In genomic region chr1:28243685-28244439, GRCh38 we compare ENCODE assay signal across 10 cellular contexts. TPM values are rescaled to one million over a fixed set of nuclear protein-coding genes. Genes with fewer than 3 reads are reported as not detected.
A peak's percentile ranks its signal among the peaks of the same experiment; 100 is the strongest.
DNase-seq lines count a peak whose midpoint lies in the region; ATAC-seq, FAIRE-seq and TF ChIP-seq lines count a peak whose summit lies in the region.
"Had no signal": no experiment of that assay in that cellular context is flagged by ENCODE, and none has a peak within 500 bp of the region (broad histone marks: within the 10 kb centered on the region; RNA-seq: fewer than 3 reads in every experiment).

No MANE protein-coding gene starts in this region.

- ATAC-seq in GM12878 = no peak
- no peak for ATAC-seq in GM18505 (IDR thresholded peaks at IDR 0.05; ENCODE audit: unreplicated experiment)

- DNase-seq in CD14-positive monocyte (ENCODE audit: low spot score) = no peak
- DNase-seq in GM12878 (ENCODE audit: low read depth, low spot score) = no peak
- DNase-seq in mesenchymal stem cell = no peak
- no peak for DNase-seq in NCI-H345 (lab: John Stamatoyannopoulos, UW)
- no peak for DNase-seq in SW480 (ENCODE audit: low spot score)
- DNase-seq in retina = no peak
- DNase-seq: DMS153, NCI-H446 had no signal

- TF ChIP-seq EP300 in GM12878 (IDR thresholded peaks at IDR 0.05; ENCODE audit: borderline replicate concordance in 1 of 2, control insufficient read depth in 1 of 2, low read depth in 2 of 2, low read length in 2 of 2) = no peak

- no peak overlapping the region for H3K14ac ChIP-seq in mesenchymal stem cell (ENCODE audit: low read length in 2 of 2)

- TF ChIP-seq CTCF in CD14-positive monocyte (IDR thresholded peaks at IDR 0.05) (no peak), HEK293 (tag by site-specific recombination; IDR thresholded peaks at IDR 0.05) (no peak), GM12878 (IDR thresholded peaks at IDR 0.05 in 2 of 3, conservative IDR thresholded peaks at IDR 0.05 in 1 of 3; ENCODE audit: control insufficient read depth in 2 of 3, extremely low read depth in 1 of 3, insufficient read depth in 1 of 3, low read depth in 3 of 3, low read length in 3 of 3) (no peak)

- no peak overlapping the region for H3K4me3 ChIP-seq in HEK293 (ENCODE audit: low read depth, low read length)
- peak overlapping the region; percentile 46; the same call in 1 of the 2 replicates for H3K4me3 ChIP-seq in GM12878
- no peak overlapping the region for H3K4me3 ChIP-seq in mesenchymal stem cell (ENCODE audit: insufficient read depth in 1 of 2, low read depth in 1 of 2, low read length in 2 of 2)

- TF ChIP-seq RAD21 in GM12878 (IDR thresholded peaks at IDR 0.05; ENCODE audit: insufficient read depth, low read depth, low read length) = no peak

- H3K4me2 ChIP-seq in GM12878 (ENCODE audit: control insufficient read depth, insufficient read depth) = peak overlapping the region; percentile 58
- H3K4me2 ChIP-seq in mesenchymal stem cell (ENCODE audit: low read length, poor library complexity, severe bottlenecking) = no peak overlapping the region

- no peak overlapping the region for H2BK12ac ChIP-seq in mesenchymal stem cell (ENCODE audit: low read length in 2 of 2)

- H4K91ac ChIP-seq in mesenchymal stem cell (ENCODE audit: low read length) = no peak overlapping the region

- peaks cover 10% of the 10 kb centered on the region for H3K79me2 ChIP-seq in GM12878 (ENCODE audit: control insufficient read depth, insufficient read depth, low read length)

- H4K20me1 ChIP-seq in GM12878 (ENCODE audit: control insufficient read depth, insufficient read depth) = no peaks in the 10 kb centered on the region

- peaks cover 0 to 2% (median 0%) of the 10 kb centered on the region in 3 donors for H3K27me3 Mint-ChIP-seq in CD14-positive monocyte (ENCODE audit: low read depth in 3 of 3)

- H2AFZ ChIP-seq in GM12878 (ENCODE audit: control insufficient read depth, low read depth, low read length) = no peak overlapping the region
- no peak overlapping the region for H2AFZ ChIP-seq in mesenchymal stem cell (ENCODE audit: low read depth, low read length)

- FAIRE-seq in GM12878 (lab: Jason Lieb, UNC) = no peak

- intact Hi-C loops in CD14-positive monocyte (cut with micrococcal nuclease) = no loop called here
- intact Hi-C loops in GM12878 (cut with micrococcal nuclease; ENCODE audit: unreplicated experiment) = loop anchor here (2.0 to 10.0 kb wide), 3 partner anchors 71 to 469 kb away; partner anchors contain the start of genes STX12 and THEMIS2

- H3K4me1 Mint-ChIP-seq in CD14-positive monocyte = peaks cover 42% of the 10 kb centered on the region

- CTCF ChIA-PET in HEK293 (lab: Yijun Ruan, JAX) = no interaction called here
- CTCF ChIA-PET in GM12878 (lab: Yijun Ruan, JAX) = interaction anchor here (0.6 to 3.2 kb wide), 5 partner anchors 8 to 620 kb away, joined by 3 to 27 read pairs (median 3); partner anchors contain the start of genes ATP5IF1 and YTHDF2

- no peaks in the 10 kb centered on the region for H3K79me1 ChIP-seq in mesenchymal stem cell (replicated peaks; ENCODE audit: low read length, poor library complexity, severe bottlenecking)

- no peak overlapping the region for H2BK120ac ChIP-seq in mesenchymal stem cell (ENCODE audit: low read depth, low read length)

- H3K4me1 ChIP-seq in HEK293 (ENCODE audit: control insufficient read depth, insufficient read depth, low read length) = peaks cover 9% of the 10 kb centered on the region; the same call in 1 of the 2 replicates
- peaks cover 53% of the 10 kb centered on the region for H3K4me1 ChIP-seq in GM12878 (ENCODE audit: control insufficient read depth, insufficient read depth, low read length)
- H3K4me1 ChIP-seq in mesenchymal stem cell (ENCODE audit: control insufficient read depth, insufficient read depth, low read depth, low read length) = peaks cover 14% of the 10 kb centered on the region

- SMC1A ChIA-PET in GM12878 (lab: Charles Lee; ENCODE audit: uncharacterized antibody, unreplicated experiment) = interaction anchor here (0.5 to 9.7 kb wide), 9 partner anchors 9 to 801 kb away, joined by 3 to 84 read pairs (median 3); partner anchors contain the start of genes ATP5IF1 and DNAJC8

- H3K36me3 ChIP-seq in HEK293 (ENCODE audit: control insufficient read depth in 2 of 2, insufficient read depth in 1 of 2, low read length in 2 of 2) (peaks cover 0 to 24% of the 10 kb centered on the region in 2 experiments; a peak in 1 of 3 replicates), GM12878 (ENCODE audit: control insufficient read depth in 2 of 2, insufficient read depth in 2 of 2, low read length in 1 of 2) (no peaks in the 10 kb centered on the region; a peak in 1 of 4 replicates), mesenchymal stem cell (ENCODE audit: control insufficient read depth in 1 of 2, insufficient read depth in 2 of 2, low read depth in 1 of 2, low read length in 2 of 2) (peaks cover 0 to 8% of the 10 kb centered on the region in 2 experiments)

- POLR2A ChIA-PET in HEK293 (lab: Yijun Ruan, JAX) = interaction anchor here (0.6 to 3.7 kb wide), 2 partner anchors 8 to 337 kb away, joined by 5 to 19 read pairs; partner anchors contain the start of gene ATP5IF1
- POLR2A ChIA-PET in GM12878 (lab: Charles Lee) = interaction anchor here (0.5 to 7.6 kb wide), 8 partner anchors 8 to 190 kb away, joined by 3 to 125 read pairs (median 4); partner anchors contain the start of genes ATP5IF1, MED18 and SESN2

- H3K9me3 ChIP-seq in HEK293 (ENCODE audit: control insufficient read depth, insufficient read depth, low read depth, low read length) (no peaks in the 10 kb centered on the region), GM12878 (replicated peaks; ENCODE audit: control insufficient read depth, insufficient read depth, low read length) (no peaks in the 10 kb centered on the region), mesenchymal stem cell (ENCODE audit: control insufficient read depth, low read length) (no peaks in the 10 kb centered on the region)

- no peak for TF ChIP-seq POLR2A in GM12878 (IDR thresholded peaks at IDR 0.05; ENCODE audit: low read depth, low read length)
- no peak for TF ChIP-seq POLR2A in GM18505 (IDR thresholded peaks at IDR 0.05; ENCODE audit: borderline replicate concordance, extremely low read depth, insufficient read depth, insufficient read length)

- peak overlapping the region in 6 of 7 donors; percentile 21 to 87 (median 71) for H3K27ac Mint-ChIP-seq in CD14-positive monocyte

- no peak overlapping the region for H3K23ac ChIP-seq in mesenchymal stem cell (ENCODE audit: low read length in 2 of 2)

- in situ Hi-C loops in GM12878 (cut with MboI) = no loop called here

- WGBS in GM12878 (ENCODE audit: insufficient coverage, insufficient replicate concordance, low lambda C conversion rate, missing lambda C conversion rate) = 71% methylated on average over 3 of the region's 3 CpGs
- 94% methylated on average over 3 of the region's 3 CpGs for WGBS in mesenchymal stem cell

- H3K27ac ChIP-seq in HEK293 (ENCODE audit: extremely low read depth, low read depth, low read length) (no peak overlapping the region), GM12878 (ENCODE audit: control insufficient read depth, insufficient read depth) (peak overlapping the region; percentile 85), mesenchymal stem cell (ENCODE audit: low read length, poor library complexity, severe bottlenecking) (peak overlapping the region; percentile 48)

- no peak overlapping the region for H3K4ac ChIP-seq in mesenchymal stem cell (ENCODE audit: low read depth in 1 of 2, low read length in 2 of 2)

- no peak overlapping the region for H3K4me3 Mint-ChIP-seq in CD14-positive monocyte

- no peak overlapping the region for H2BK5ac ChIP-seq in mesenchymal stem cell (ENCODE audit: low read depth, low read length, poor library complexity, severe bottlenecking)

- H4K8ac ChIP-seq in mesenchymal stem cell (ENCODE audit: low read length) = no peak overlapping the region

- H2AK5ac ChIP-seq in mesenchymal stem cell (ENCODE audit: low read length, severe bottlenecking) = no peak overlapping the region

- H3K27me3 ChIP-seq in GM12878 (replicated peaks in 1 of 2; ENCODE audit: control insufficient read depth in 2 of 2, insufficient read depth in 2 of 2, low read length in 1 of 2) (no peaks in the 10 kb centered on the region), mesenchymal stem cell (ENCODE audit: control insufficient read depth in 1 of 2, insufficient read depth in 1 of 2, low read length in 2 of 2) (no peaks in the 10 kb centered on the region)

- H3K9ac ChIP-seq in GM12878 (ENCODE audit: control insufficient read depth, insufficient read depth, low read length) (peak overlapping the region; percentile 88), mesenchymal stem cell (ENCODE audit: low read length) (no peak overlapping the region)

- no TSS peak for BruUV-seq in GM12878 (replicated peaks; lab: Mats Ljungman, UMichigan)

- H3K9me3 Mint-ChIP-seq in CD14-positive monocyte = no peaks in the 10 kb centered on the region

- H3K18ac ChIP-seq in mesenchymal stem cell (ENCODE audit: low read depth in 1 of 2, low read length in 2 of 2) = no peak overlapping the region

- H3K36me3 Mint-ChIP-seq in CD14-positive monocyte = peaks cover 2 to 4% of the 10 kb centered on the region in 2 donors

- RAD21 ChIA-PET in GM12878 (lab: Charles Lee; ENCODE audit: unreplicated experiment) = interaction anchor here (0.7 to 4.9 kb wide), 9 partner anchors 8 to 158 kb away, joined by 3 to 54 read pairs (median 4); partner anchors contain the start of genes ATP5IF1 and PTAFR

- no peak overlapping the region for H2BK15ac ChIP-seq in mesenchymal stem cell (ENCODE audit: low read depth, poor library complexity, severe bottlenecking)

RNA-seq across cellular contexts. Expression of gene ATP5IF1, which starts 7.9 kb away (rescaled TPM):
- polyA plus RNA-seq in CD14-positive monocyte (100 to 1,000 TPM; 296 to 339 TPM), GM12878 (2011; rRNA removed) (279 and 352 TPM in 2 replicates), GM12878 (2014; fragmentation: Illumina TruSeq; extraction: Trizol) (146 and 253 TPM in 2 replicates), GM12878 (2014; fragmentation: Nextera tagmentation; extraction: Ambion mirVana) (100 to 1,000 TPM; 296 to 883 TPM), GM12878 (2014; rRNA removed) (892 and 1,008 TPM in 2 replicates), GM12878 (2016; fragmentation: Nextera tagmentation; extraction: Ambion mirVana) (1,000 to 10,000 TPM; 1,209 to 1,210 TPM)
- total RNA-seq in GM12878 (2013; cell fraction: nucleolus; rRNA removed) = 29.9 and 31.3 TPM in 2 replicates
- total RNA-seq in GM12878 (2014; rRNA removed) (515 and 527 TPM in 2 replicates), GM12878 (2014; rRNA removed; fragmentation: Illumina TruSeq; extraction: Trizol) (256 and 286 TPM in 2 replicates), GM12878 (2021) (314 and 320 TPM in 2 replicates)
- polyA plus RNA-seq in GM12878 (2011; ENCODE audit: low read depth) = 210 TPM
- polyA plus RNA-seq in GM12878 (2011; cell fraction: cytosol; rRNA removed) = 259 and 347 TPM in 2 replicates
- polyA plus RNA-seq in GM12878 (2011; cell fraction: nucleus; rRNA removed) = 205 and 266 TPM in 2 replicates
- polyA plus RNA-seq in GM12878 (2012) = 407 and 585 TPM in 2 replicates
- 45.1 and 56.3 TPM in 2 replicates for polyA minus RNA-seq in GM12878 (2011; rRNA and poly(A)+ RNA removed)
- 40.3 and 46.8 TPM in 2 replicates for polyA minus RNA-seq in GM12878 (2011; cell fraction: cytosol; rRNA and poly(A)+ RNA removed)
- polyA minus RNA-seq in GM12878 (2011; cell fraction: nucleus; rRNA and poly(A)+ RNA removed) = 29.7 and 52.8 TPM in 2 replicates
- polyA plus RNA-seq in mesenchymal stem cell (2013, experiment 1 of 2) = 410 TPM
- polyA plus RNA-seq in mesenchymal stem cell (2013, experiment 2 of 2) = 423 TPM

RNA-seq across cellular contexts. Expression of gene DNAJC8, which starts 11.0 kb away (rescaled TPM):
- polyA plus RNA-seq in CD14-positive monocyte (100 to 1,000 TPM; 113 to 118 TPM), GM12878 (2011; rRNA removed) (137 and 176 TPM in 2 replicates), GM12878 (2014; fragmentation: Illumina TruSeq; extraction: Trizol) (251 and 323 TPM in 2 replicates), GM12878 (2014; fragmentation: Nextera tagmentation; extraction: Ambion mirVana) (100 to 1,000 TPM; 209 to 296 TPM), GM12878 (2014; rRNA removed) (95.0 and 106 TPM in 2 replicates), GM12878 (2016; fragmentation: Nextera tagmentation; extraction: Ambion mirVana) (100 to 1,000 TPM; 149 to 155 TPM)
- total RNA-seq in GM12878 (2013; cell fraction: nucleolus; rRNA removed) = 26.2 and 27.8 TPM in 2 replicates
- total RNA-seq in GM12878 (2014; rRNA removed) (91.2 and 109 TPM in 2 replicates), GM12878 (2014; rRNA removed; fragmentation: Illumina TruSeq; extraction: Trizol) (152 and 155 TPM in 2 replicates), GM12878 (2021) (109 and 111 TPM in 2 replicates)
- polyA plus RNA-seq in GM12878 (2011; ENCODE audit: low read depth) = 61.0 TPM
- polyA plus RNA-seq in GM12878 (2011; cell fraction: cytosol; rRNA removed) = 84.8 and 92.1 TPM in 2 replicates
- 59.2 and 72.5 TPM in 2 replicates for polyA plus RNA-seq in GM12878 (2011; cell fraction: nucleus; rRNA removed)
- 68.0 and 82.9 TPM in 2 replicates for polyA plus RNA-seq in GM12878 (2012)
- polyA minus RNA-seq in GM12878 (2011; rRNA and poly(A)+ RNA removed) = 36.3 and 42.2 TPM in 2 replicates
- polyA minus RNA-seq in GM12878 (2011; cell fraction: cytosol; rRNA and poly(A)+ RNA removed) = 14.1 and 15.9 TPM in 2 replicates
- polyA minus RNA-seq in GM12878 (2011; cell fraction: nucleus; rRNA and poly(A)+ RNA removed) = 8.7 and 16.1 TPM in 2 replicates
- polyA plus RNA-seq in mesenchymal stem cell (2013, experiment 1 of 2) = 128 TPM
- polyA plus RNA-seq in mesenchymal stem cell (2013, experiment 2 of 2) = 125 TPM

RNA-seq across cellular contexts. Expression of gene SESN2, which starts 15.5 kb away (rescaled TPM):
- polyA plus RNA-seq in CD14-positive monocyte = 1 to 10 TPM; 5.0 to 5.1 TPM
- total RNA-seq in GM12878 (2013; cell fraction: nucleolus; rRNA removed) = 3.6 and 4.0 TPM in 2 replicates
- total RNA-seq in GM12878 (2014; rRNA removed) = 18.3 and 22.1 TPM in 2 replicates
- total RNA-seq in GM12878 (2014; rRNA removed; fragmentation: Illumina TruSeq; extraction: Trizol) = 7.6 and 8.6 TPM in 2 replicates
- total RNA-seq in GM12878 (2021) = 21.7 and 23.9 TPM in 2 replicates
- polyA plus RNA-seq in GM12878 (2011; ENCODE audit: low read depth) = 8.6 TPM
- 7.0 and 16.7 TPM in 2 replicates for polyA plus RNA-seq in GM12878 (2011; rRNA removed)
- polyA plus RNA-seq in GM12878 (2011; cell fraction: cytosol; rRNA removed) = 17.2 and 19.0 TPM in 2 replicates
- 15.9 and 16.1 TPM in 2 replicates for polyA plus RNA-seq in GM12878 (2011; cell fraction: nucleus; rRNA removed)
- polyA plus RNA-seq in GM12878 (2012) = 14.6 and 17.5 TPM in 2 replicates
- 6.9 and 13.4 TPM in 2 replicates for polyA plus RNA-seq in GM12878 (2014; fragmentation: Illumina TruSeq; extraction: Trizol)
- polyA plus RNA-seq in GM12878 (2014; fragmentation: Nextera tagmentation; extraction: Ambion mirVana) = 1 to 10 TPM; 1.5 to 2.7 TPM
- polyA plus RNA-seq in GM12878 (2014; rRNA removed) = 19.0 and 21.7 TPM in 2 replicates
- 10 to 100 TPM; 33.0 to 40.9 TPM for polyA plus RNA-seq in GM12878 (2016; fragmentation: Nextera tagmentation; extraction: Ambion mirVana)
- polyA minus RNA-seq in GM12878 (2011; rRNA and poly(A)+ RNA removed) = 13.8 and 20.2 TPM in 2 replicates
- 8.0 and 9.6 TPM in 2 replicates for polyA minus RNA-seq in GM12878 (2011; cell fraction: cytosol; rRNA and poly(A)+ RNA removed)
- 4.2 and 5.7 TPM in 2 replicates for polyA minus RNA-seq in GM12878 (2011; cell fraction: nucleus; rRNA and poly(A)+ RNA removed)
- 29.9 TPM for polyA plus RNA-seq in mesenchymal stem cell (2013, experiment 1 of 2)
- polyA plus RNA-seq in mesenchymal stem cell (2013, experiment 2 of 2) = 29.1 TPM
